In the genomic region with DNA sequence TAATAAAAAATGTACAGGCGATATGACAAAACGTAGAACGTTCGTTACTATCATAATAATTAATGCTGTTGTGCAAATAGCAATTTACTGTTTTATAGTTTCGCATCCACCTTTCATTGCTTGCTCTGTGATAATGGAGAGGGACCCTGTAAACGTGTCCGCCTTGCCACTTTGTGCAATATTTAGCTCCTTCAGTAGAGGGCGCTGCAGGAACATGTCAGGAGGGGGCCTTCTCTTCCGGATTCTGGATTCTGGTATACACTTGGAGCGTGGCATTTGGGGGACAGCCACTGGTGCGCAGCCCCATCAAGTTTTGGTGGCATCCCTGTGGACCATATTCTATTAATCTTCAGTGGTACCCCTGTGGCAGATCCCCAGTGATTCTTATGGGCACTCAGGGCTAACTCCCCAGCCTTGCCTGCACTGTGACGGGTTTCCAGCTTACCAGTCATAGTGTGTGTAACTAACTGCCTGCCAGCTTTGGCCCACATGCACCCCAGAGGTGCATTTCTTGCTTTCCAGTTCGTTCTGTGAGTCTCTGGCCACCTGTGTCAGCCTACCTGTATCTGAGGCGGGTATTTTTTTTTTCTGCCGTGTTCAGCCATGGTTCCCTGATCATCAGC, we compare ENCODE assay signal across 8 cellular contexts.
A peak's percentile ranks its signal among the peaks of the same experiment; 100 is the strongest.
DNase-seq lines count a peak whose midpoint lies in the region; ATAC-seq and TF ChIP-seq lines count a peak whose summit lies in the region.

No MANE protein-coding gene starts in this region.

- no peak for DNase-seq in heart left ventricle
- DNase-seq in Right ventricle myocardium inferior (ENCODE audit: missing footprints) = no peak
- DNase-seq in NCI-H1930 (lab: John Stamatoyannopoulos, UW) = peak; percentile 7 to 22
- no peak for DNase-seq in dorsolateral prefrontal cortex
- no peak for DNase-seq in smooth muscle cell (lab: John Stamatoyannopoulos, UW; ENCODE audit: unreplicated experiment)
- DNase-seq in cerebellar nuclear complex (lab: John Stamatoyannopoulos, UW) = no peak

- WGBS in heart left ventricle, 4 donors = 79 to 83% (median 82%) methylated on average over 14 to 15 of the region's 15 CpGs
- 54% methylated on average over 15 of the region's 15 CpGs for WGBS in smooth muscle cell (ENCODE audit: low lambda C conversion rate)

- H3K4me2 ChIP-seq in smooth muscle cell = no peak overlapping the region

- H3K79me2 ChIP-seq in smooth muscle cell (ENCODE audit: low read depth) = no peaks in the 10 kb centered on the region

- H3K9me3 ChIP-seq in heart left ventricle = no peaks in the 10 kb centered on the region
- no peaks in the 10 kb centered on the region for H3K9me3 ChIP-seq in smooth muscle cell (replicated peaks; ENCODE audit: low read depth)

- no peak overlapping the region for H3K9ac ChIP-seq in smooth muscle cell (ENCODE audit: low read depth)

- no peak overlapping the region for H3K4me3 ChIP-seq in heart left ventricle
- H3K4me3 ChIP-seq in dorsolateral prefrontal cortex = no peak overlapping the region
- H3K4me3 ChIP-seq in smooth muscle cell = no peak overlapping the region

- H3K27ac ChIP-seq in heart left ventricle (no peak overlapping the region), dorsolateral prefrontal cortex (no peak overlapping the region), smooth muscle cell (ENCODE audit: low read depth) (no peak overlapping the region)

- H2AFZ ChIP-seq in smooth muscle cell (ENCODE audit: low read depth) = no peak overlapping the region

- H3K27me3 ChIP-seq in heart left ventricle (peaks cover 0 to 9% (median 0%) of the 10 kb centered on the region in 9 donors), dorsolateral prefrontal cortex (peaks cover 0 to 2% (median 0%) of the 10 kb centered on the region in 45 donors), smooth muscle cell (ENCODE audit: low read depth) (peaks cover 3% of the 10 kb centered on the region)

- no peak for TF ChIP-seq POLR2A in heart left ventricle (IDR thresholded peaks at IDR 0.05)

- no peaks in the 10 kb centered on the region for H4K20me1 ChIP-seq in smooth muscle cell (ENCODE audit: low read depth)

- intact Hi-C loops in heart left ventricle (cut with DNase I) = no loop called here
- intact Hi-C loops in Right ventricle myocardium inferior (cut with DNase I) = no loop called here
- intact Hi-C loops in dorsolateral prefrontal cortex (cut with DNase I) = no loop called here

- no peak for ATAC-seq in heart left ventricle
- ATAC-seq in Right ventricle myocardium inferior = no peak
- no peak for ATAC-seq in GM18519 (IDR thresholded peaks at IDR 0.05; ENCODE audit: low FRiP score, unreplicated experiment)
- no peak for ATAC-seq in HG03196 (IDR thresholded peaks at IDR 0.05; ENCODE audit: unreplicated experiment)

- TF ChIP-seq CTCF in heart left ventricle (IDR thresholded peaks at IDR 0.05) = peak in 10 of 12 donors; percentile 15 to 50 (median 35)
- TF ChIP-seq CTCF in dorsolateral prefrontal cortex (IDR thresholded peaks at IDR 0.05 in 54 of 56, conservative IDR thresholded peaks at IDR 0.05 in 2 of 56; ENCODE audit: low read depth in 1 of 56, partially characterized antibody in 56 of 56) = peak in 41 of 56 donors; percentile 8 to 47 (median 31)
- peak; percentile 64 for TF ChIP-seq CTCF in smooth muscle cell (IDR thresholded peaks at IDR 0.05; ENCODE audit: borderline replicate concordance, insufficient read depth, poor library complexity, severe bottlenecking)

- no peaks in the 10 kb centered on the region for H3F3A ChIP-seq in smooth muscle cell (ENCODE audit: low read depth)

- H3K36me3 ChIP-seq in heart left ventricle (no peaks in the 10 kb centered on the region), smooth muscle cell (ENCODE audit: low read depth) (no peaks in the 10 kb centered on the region)

- peaks cover 0 to 8% (median 0%) of the 10 kb centered on the region in 12 donors for H3K4me1 ChIP-seq in heart left ventricle
- H3K4me1 ChIP-seq in smooth muscle cell (ENCODE audit: low read depth) = no peaks in the 10 kb centered on the region

Comparison
In these comparisons a context has a peak if more than half of its experiments do, and no peak if none do; other contexts are left out.
1. DNase-seq: peak in NCI-H1930 (2 of 2); none in heart left ventricle (0 of 5), Right ventricle myocardium inferior (single experiment), dorsolateral prefrontal cortex (0 of 10), smooth muscle cell (single experiment) and cerebellar nuclear complex (0 of 2).
2. Peak in every context shown above with its lines, with median percentiles within 50 percentile points of each other: CTCF ChIP-seq.